8 cellular contexts compared by ENCODE assay signal in genomic region chr19:45591004-45591637, GRCh38. TPM values are rescaled to one million over a fixed set of nuclear protein-coding genes. Genes with fewer than 3 reads are reported as not detected.
A peak's percentile ranks its signal among the peaks of the same experiment; 100 is the strongest.
DNase-seq lines count a peak whose midpoint lies in the region; ATAC-seq, FAIRE-seq and TF ChIP-seq lines count a peak whose summit lies in the region.
"Had no signal": no experiment of that assay in that cellular context is flagged by ENCODE, and none has a peak within 500 bp of the region (broad histone marks: within the 10 kb centered on the region; RNA-seq: fewer than 3 reads in every experiment).

No MANE protein-coding gene starts in this region.

- H3K4me3 ChIP-seq in HepG2 (replicated peaks in 1 of 3; ENCODE audit: insufficient read depth in 1 of 3, low read depth in 2 of 3, low read length in 3 of 3), result no peak overlapping the region; a peak in 1 of 6 replicates
- no peak overlapping the region for H3K4me3 ChIP-seq in aorta (ENCODE audit: low read length in 2 of 2)

- CTCF ChIA-PET in HepG2 (lab: Yijun Ruan, JAX; ENCODE audit: low intra/inter-chr PET ratio, low total read pairs), result interaction anchor here (1.8 to 3.4 kb wide), 3 partner anchors 52 to 102 kb away, joined by 14 to 29 read pairs (median 15); partner anchors contain the start of gene QPCTL

- TF ChIP-seq POLR2A in HepG2 (IDR thresholded peaks at IDR 0.05; ENCODE audit: insufficient read depth in 1 of 2, low read depth in 2 of 2, low read length in 2 of 2), result no peak

- WGBS in HepG2 (ENCODE audit: low lambda C conversion rate), result 56% methylated on average over 27 of the region's 48 CpGs
- WGBS in aorta, 2 donors, result 45 to 46% methylated on average over 44 to 48 of the region's 48 CpGs

- peaks cover 29% of the 10 kb centered on the region for H3K27me3 Mint-ChIP-seq in activated naive CD8-positive, alpha-beta T cell treated with anti-CD3 and anti-CD28 coated beads, Interleukin-2, amount 10 ng/mL, durations not matched to agents 7 days and 5 days

- H3K27ac ChIP-seq in HepG2 (ENCODE audit: extremely low read length, insufficient read depth, low read length) (no peak overlapping the region), aorta (ENCODE audit: low read depth in 1 of 2, low read length in 2 of 2) (no peak overlapping the region)

- H3K9me3 ChIP-seq in HepG2 (ENCODE audit: low read length) (no peaks in the 10 kb centered on the region), aorta (ENCODE audit: control insufficient read depth, low read length) (no peaks in the 10 kb centered on the region)

- POLR2A ChIA-PET in activated naive CD8-positive, alpha-beta T cell treated with anti-CD3 and anti-CD28 coated beads, Interleukin-2, amount 10 ng/mL, durations not matched to agents 7 days and 5 days (lab: Charles Lee), result no interaction called here
- POLR2A ChIA-PET in HepG2 (lab: Yijun Ruan, JAX), result interaction anchor here (0.9 to 1.4 kb wide), 5 partner anchors 10 to 101 kb away, joined by 3 to 19 read pairs (median 3); partner anchors contain the start of genes EML2, QPCTL and SNRPD2

- DNase-seq in NCI-H526 treated with DMSO at 0.1 percent for 48 hours (lab: John Stamatoyannopoulos, UW), result peak; percentile 60
- peak; percentile 53 for DNase-seq in activated naive CD8-positive, alpha-beta T cell treated with anti-CD3 and anti-CD28 coated beads, Interleukin-2, amount 10 ng/mL, durations not matched to agents 7 days and 5 days
- DNase-seq in HepG2 (ENCODE audit: low spot score), result peak; percentile 64
- DNase-seq in aorta, result no peak
- DNase-seq in cerebellar nuclear complex (lab: John Stamatoyannopoulos, UW), result no peak
- no peak for DNase-seq in DMS79 (lab: John Stamatoyannopoulos, UW)

- no peaks in the 10 kb centered on the region for H3K36me3 Mint-ChIP-seq in activated naive CD8-positive, alpha-beta T cell treated with anti-CD3 and anti-CD28 coated beads, Interleukin-2, amount 10 ng/mL, durations not matched to agents 7 days and 5 days

- intact Hi-C loops in HepG2 (cut with micrococcal nuclease; ENCODE audit: unreplicated experiment), result loop anchor here (1.0 kb wide), 1 partner anchor 52 kb away; no protein-coding TSS in a partner anchor
- intact Hi-C loops in aorta (cut with DNase I), result no loop called here

- H3K4me3 Mint-ChIP-seq in activated naive CD8-positive, alpha-beta T cell treated with anti-CD3 and anti-CD28 coated beads, Interleukin-2, amount 10 ng/mL, durations not matched to agents 7 days and 5 days, result no peak overlapping the region

- H3K4me1 ChIP-seq in HepG2 (ENCODE audit: insufficient read depth, low read length) (peaks cover 27% of the 10 kb centered on the region), aorta (ENCODE audit: control insufficient read depth in 1 of 2, insufficient read depth in 2 of 2, low read length in 2 of 2) (no peaks in the 10 kb centered on the region)

- in situ Hi-C loops in HepG2 (cut with HindIII; ENCODE audit: extremely low pct_ligation_motif_present, low pct_unique_long_range_greater_than_20kb), result loop anchor here (5.0 kb wide), 1 partner anchor 51 kb away; no protein-coding TSS in a partner anchor

- H3K27me3 ChIP-seq in HepG2 (ENCODE audit: control insufficient read depth in 1 of 2, insufficient read depth in 2 of 2, low read length in 2 of 2) (peaks cover 0 to 3% of the 10 kb centered on the region in 2 experiments; a peak in 2 of 5 replicates), aorta (ENCODE audit: control insufficient read depth in 1 of 2, insufficient read depth in 2 of 2, low read length in 1 of 2) (no peaks in the 10 kb centered on the region)

- no peaks in the 10 kb centered on the region for H3K79me2 ChIP-seq in HepG2 (ENCODE audit: insufficient read depth, low read length)

- H3K36me3 ChIP-seq in HepG2 (replicated peaks in 1 of 2; ENCODE audit: control insufficient read depth in 1 of 2, insufficient read depth in 2 of 2, low read length in 2 of 2) (no peaks in the 10 kb centered on the region), aorta (ENCODE audit: control insufficient read depth in 1 of 2, insufficient read depth in 2 of 2, low read length in 1 of 2) (no peaks in the 10 kb centered on the region)

- H4K20me1 ChIP-seq in HepG2 (ENCODE audit: insufficient read depth, low read length), result no peaks in the 10 kb centered on the region

- peaks cover 7% of the 10 kb centered on the region for H3K4me1 Mint-ChIP-seq in activated naive CD8-positive, alpha-beta T cell treated with anti-CD3 and anti-CD28 coated beads, Interleukin-2, amount 10 ng/mL, durations not matched to agents 7 days and 5 days

- peak; percentile 60 for ATAC-seq in activated naive CD8-positive, alpha-beta T cell treated with anti-CD3 and anti-CD28 coated beads, Interleukin-2, amount 10 ng/mL, durations not matched to agents 7 days and 5 days (ENCODE audit: low read depth)
- ATAC-seq in HepG2, result peak; percentile 94
- ATAC-seq in aorta (ENCODE audit: low FRiP score), result peak; percentile 27

- peak; percentile 90 for TF ChIP-seq RAD21 in HepG2 (CRISPR knock-in tag; IDR thresholded peaks at IDR 0.05)

- FAIRE-seq in HepG2 (lab: Jason Lieb, UNC), result peak; percentile 62

- no peaks in the 10 kb centered on the region for H3K9me3 Mint-ChIP-seq in activated naive CD8-positive, alpha-beta T cell treated with anti-CD3 and anti-CD28 coated beads, Interleukin-2, amount 10 ng/mL, durations not matched to agents 7 days and 5 days

- no peak overlapping the region for H2AFZ ChIP-seq in HepG2 (ENCODE audit: low read length)

- TF ChIP-seq CTCF in GM12872 (IDR thresholded peaks at IDR 0.05; ENCODE audit: insufficient read depth, low read depth, low read length) (peak; percentile 70), HepG2 (CRISPR knock-in tag; IDR thresholded peaks at IDR 0.05) (peak; percentile 99)

- no peak for TF ChIP-seq EP300 in HepG2 (IDR thresholded peaks at IDR 0.05; ENCODE audit: low read depth in 2 of 2, low read length in 2 of 2)
- no peak for TF ChIP-seq EP300 in HepG2 (CRISPR knock-in tag; IDR thresholded peaks at IDR 0.05; ENCODE audit: borderline replicate concordance)

- no TSS peak for BruUV-seq in HepG2 (replicated peaks; lab: Mats Ljungman, UMichigan)

- no peak overlapping the region for H3K27ac Mint-ChIP-seq in activated naive CD8-positive, alpha-beta T cell treated with anti-CD3 and anti-CD28 coated beads, Interleukin-2, amount 10 ng/mL, durations not matched to agents 7 days and 5 days

- peak overlapping the region; percentile 45; the same call in 1 of the 2 replicates for H3K4me2 ChIP-seq in HepG2 (ENCODE audit: low read depth, low read length)

- no peak overlapping the region for H3K9ac ChIP-seq in HepG2 (ENCODE audit: insufficient read depth, low read depth, low read length)

RNA-seq across cellular contexts. Expression of gene OPA3, which starts 6.5 kb away (rescaled TPM):
- total RNA-seq in activated naive CD8-positive, alpha-beta T cell treated with anti-CD3 and anti-CD28 coated beads, Interleukin-2, amount 10 ng/mL, durations not matched to agents 7 days and 5 days, result 10 to 100 TPM; 10.6 to 11.8 TPM
- 7.8 and 8.3 TPM in 2 replicates for total RNA-seq in HepG2 (2016; rRNA removed; fragmentation: Illumina TruSeq; extraction: Trizol)
- total RNA-seq in HepG2 (2016; cell fraction: cytosol; rRNA removed; fragmentation: Illumina TruSeq; extraction: Trizol; ENCODE audit: low read depth), result 0.81 and 1.1 TPM in 2 replicates
- total RNA-seq in HepG2 (2016; cell fraction: insoluble cytoplasmic fraction; rRNA removed; fragmentation: Illumina TruSeq; extraction: Trizol), result 9.0 and 9.2 TPM in 2 replicates
- total RNA-seq in HepG2 (2016; cell fraction: membrane; rRNA removed; fragmentation: Illumina TruSeq; extraction: Trizol), result 3.3 and 3.4 TPM in 2 replicates
- total RNA-seq in HepG2 (2016; cell fraction: nucleus; rRNA removed; fragmentation: Illumina TruSeq; extraction: Trizol), result 3.2 and 4.2 TPM in 2 replicates
- polyA plus RNA-seq in HepG2 (2011; rRNA removed), result 16.6 and 17.7 TPM in 2 replicates
- polyA plus RNA-seq in HepG2 (2011; cell fraction: cytosol; rRNA removed), result 13.1 and 15.8 TPM in 2 replicates
- polyA plus RNA-seq in HepG2 (2011; cell fraction: nucleus; rRNA removed), result 7.5 and 8.6 TPM in 2 replicates
- 5.2 and 7.4 TPM in 2 replicates for polyA plus RNA-seq in HepG2 (2012)
- 0.77 TPM in 2 replicates for polyA plus RNA-seq in HepG2 (2016; cell fraction: cytosol; fragmentation: Illumina TruSeq; extraction: Trizol; ENCODE audit: low read depth)
- 10.0 and 10.6 TPM in 2 replicates for polyA plus RNA-seq in HepG2 (2016; cell fraction: insoluble cytoplasmic fraction; fragmentation: Illumina TruSeq; extraction: Trizol; ENCODE audit: low read depth)
- 1.6 and 2.3 TPM in 2 replicates for polyA plus RNA-seq in HepG2 (2016; cell fraction: membrane; fragmentation: Illumina TruSeq; extraction: Trizol; ENCODE audit: low read depth)
- polyA plus RNA-seq in HepG2 (2016; cell fraction: nucleus; fragmentation: Illumina TruSeq; extraction: Trizol; ENCODE audit: insufficient read depth, low read depth), result 7.8 and 8.0 TPM in 2 replicates
- 21.3 and 30.2 TPM in 2 replicates for polyA minus RNA-seq in HepG2 (2011; rRNA and poly(A)+ RNA removed; ENCODE audit: low replicate concordance)
- polyA minus RNA-seq in HepG2 (2011; cell fraction: cytosol; rRNA and poly(A)+ RNA removed), result 7.1 and 7.5 TPM in 2 replicates
- 2.6 and 3.0 TPM in 2 replicates for polyA minus RNA-seq in HepG2 (2011; cell fraction: nucleus; rRNA and poly(A)+ RNA removed)
- total RNA-seq in aorta, result 1 to 10 TPM; 8.6 to 8.8 TPM
- polyA plus RNA-seq in aorta, result 1 to 10 TPM; 2.0 to 2.8 TPM

RNA-seq across cellular contexts. Expression of gene GPR4, which starts 10.9 kb away (rescaled TPM):
- total RNA-seq in activated naive CD8-positive, alpha-beta T cell treated with anti-CD3 and anti-CD28 coated beads, Interleukin-2, amount 10 ng/mL, durations not matched to agents 7 days and 5 days, result not detected
- not detected in 2 replicates for total RNA-seq in HepG2 (2016; rRNA removed; fragmentation: Illumina TruSeq; extraction: Trizol)
- total RNA-seq in HepG2 (2016; cell fraction: cytosol; rRNA removed; fragmentation: Illumina TruSeq; extraction: Trizol; ENCODE audit: low read depth), result not detected in 2 replicates
- total RNA-seq in HepG2 (2016; cell fraction: insoluble cytoplasmic fraction; rRNA removed; fragmentation: Illumina TruSeq; extraction: Trizol), result not detected in 2 replicates
- not detected in 2 replicates for total RNA-seq in HepG2 (2016; cell fraction: membrane; rRNA removed; fragmentation: Illumina TruSeq; extraction: Trizol)
- total RNA-seq in HepG2 (2016; cell fraction: nucleus; rRNA removed; fragmentation: Illumina TruSeq; extraction: Trizol), result not detected in 2 replicates
- 0.15 TPM in 1 of 2 replicates, not detected in the other for polyA plus RNA-seq in HepG2 (2011; rRNA removed)
- polyA plus RNA-seq in HepG2 (2011; cell fraction: cytosol; rRNA removed), result not detected in 2 replicates
- polyA plus RNA-seq in HepG2 (2011; cell fraction: nucleus; rRNA removed), result not detected in 2 replicates
- polyA plus RNA-seq in HepG2 (2012), result not detected in 2 replicates
- polyA plus RNA-seq in HepG2 (2016; cell fraction: cytosol; fragmentation: Illumina TruSeq; extraction: Trizol; ENCODE audit: low read depth), result not detected in 2 replicates
- not detected in 2 replicates for polyA plus RNA-seq in HepG2 (2016; cell fraction: insoluble cytoplasmic fraction; fragmentation: Illumina TruSeq; extraction: Trizol; ENCODE audit: low read depth)
- not detected in 2 replicates for polyA plus RNA-seq in HepG2 (2016; cell fraction: membrane; fragmentation: Illumina TruSeq; extraction: Trizol; ENCODE audit: low read depth)
- polyA plus RNA-seq in HepG2 (2016; cell fraction: nucleus; fragmentation: Illumina TruSeq; extraction: Trizol; ENCODE audit: insufficient read depth, low read depth), result not detected in 2 replicates
- 0.12 TPM in 1 of 2 replicates, not detected in the other for polyA minus RNA-seq in HepG2 (2011; rRNA and poly(A)+ RNA removed; ENCODE audit: low replicate concordance)
- not detected in 2 replicates for polyA minus RNA-seq in HepG2 (2011; cell fraction: cytosol; rRNA and poly(A)+ RNA removed)
- polyA minus RNA-seq in HepG2 (2011; cell fraction: nucleus; rRNA and poly(A)+ RNA removed), result not detected in 2 replicates
- total RNA-seq in aorta, result 10 to 100 TPM; 10.6 to 10.9 TPM
- polyA plus RNA-seq in aorta, result 1 to 10 TPM in 1 of 2 donors, under 1 TPM in 1; 0.63 to 1.2 TPM
- total RNA-seq: T-helper 1 cell treated with Interleukin-12 subunit alpha and Interleukin-12 subunit beta and Interleukin-4 antibody, amounts not matched to agents 30 ng/mL and 1 ng/mL, for 36 hours had no signal

RNA-seq across cellular contexts. Expression of gene EML2, which starts 48.1 kb away (rescaled TPM):
- total RNA-seq in activated naive CD8-positive, alpha-beta T cell treated with anti-CD3 and anti-CD28 coated beads, Interleukin-2, amount 10 ng/mL, durations not matched to agents 7 days and 5 days, result 10 to 100 TPM; 93.1 to 94.2 TPM
- total RNA-seq in HepG2 (2016; rRNA removed; fragmentation: Illumina TruSeq; extraction: Trizol), result 7.3 and 7.6 TPM in 2 replicates
- total RNA-seq in HepG2 (2016; cell fraction: cytosol; rRNA removed; fragmentation: Illumina TruSeq; extraction: Trizol; ENCODE audit: low read depth), result 1.6 and 3.5 TPM in 2 replicates
- total RNA-seq in HepG2 (2016; cell fraction: insoluble cytoplasmic fraction; rRNA removed; fragmentation: Illumina TruSeq; extraction: Trizol), result 4.2 and 9.1 TPM in 2 replicates
- total RNA-seq in HepG2 (2016; cell fraction: membrane; rRNA removed; fragmentation: Illumina TruSeq; extraction: Trizol), result 2.2 and 3.2 TPM in 2 replicates
- total RNA-seq in HepG2 (2016; cell fraction: nucleus; rRNA removed; fragmentation: Illumina TruSeq; extraction: Trizol), result 8.8 and 13.4 TPM in 2 replicates
- polyA plus RNA-seq in HepG2 (2011; rRNA removed), result 12.9 and 16.6 TPM in 2 replicates
- polyA plus RNA-seq in HepG2 (2011; cell fraction: cytosol; rRNA removed), result 7.9 and 8.5 TPM in 2 replicates
- 74.5 and 101 TPM in 2 replicates for polyA plus RNA-seq in HepG2 (2011; cell fraction: nucleus; rRNA removed)
- 10.9 and 17.5 TPM in 2 replicates for polyA plus RNA-seq in HepG2 (2012)
- polyA plus RNA-seq in HepG2 (2016; cell fraction: cytosol; fragmentation: Illumina TruSeq; extraction: Trizol; ENCODE audit: low read depth), result 0.88 and 1.0 TPM in 2 replicates
- 3.1 and 4.1 TPM in 2 replicates for polyA plus RNA-seq in HepG2 (2016; cell fraction: insoluble cytoplasmic fraction; fragmentation: Illumina TruSeq; extraction: Trizol; ENCODE audit: low read depth)
- 1.2 and 3.4 TPM in 2 replicates for polyA plus RNA-seq in HepG2 (2016; cell fraction: membrane; fragmentation: Illumina TruSeq; extraction: Trizol; ENCODE audit: low read depth)
- polyA plus RNA-seq in HepG2 (2016; cell fraction: nucleus; fragmentation: Illumina TruSeq; extraction: Trizol; ENCODE audit: insufficient read depth, low read depth), result 25.5 and 27.6 TPM in 2 replicates
- 40.9 and 76.3 TPM in 2 replicates for polyA minus RNA-seq in HepG2 (2011; rRNA and poly(A)+ RNA removed; ENCODE audit: low replicate concordance)
- 13.7 and 15.5 TPM in 2 replicates for polyA minus RNA-seq in HepG2 (2011; cell fraction: cytosol; rRNA and poly(A)+ RNA removed)
- polyA minus RNA-seq in HepG2 (2011; cell fraction: nucleus; rRNA and poly(A)+ RNA removed), result 15.0 and 16.1 TPM in 2 replicates
- total RNA-seq in aorta, result 10 to 100 TPM; 42.4 to 52.9 TPM
- polyA plus RNA-seq in aorta, result 10 to 100 TPM; 21.7 to 48.1 TPM

Comparison
In these comparisons a context has a peak if more than half of its experiments do, and no peak if none do; other contexts are left out.
1. DNase-seq: peak in NCI-H526 treated with DMSO at 0.1 percent for 48 hours (single experiment), activated naive CD8-positive, alpha-beta T cell treated with anti-CD3 and anti-CD28 coated beads, Interleukin-2, amount 10 ng/mL, durations not matched to agents 7 days and 5 days (single experiment) and HepG2 (single experiment); none in aorta (0 of 2), cerebellar nuclear complex (0 of 2) and DMS79 (single experiment).
2. ATAC-seq: peak in every context shown above with its lines; median percentile 94 in HepG2; 60 in activated naive CD8-positive, alpha-beta T cell treated with anti-CD3 and anti-CD28 coated beads, Interleukin-2, amount 10 ng/mL, durations not matched to agents 7 days and 5 days; 27 in aorta.
3. RNA of gene GPR4, which starts 10.9 kb away (total RNA-seq): 10.6 to 10.9 TPM in aorta; not detected in activated naive CD8-positive, alpha-beta T cell treated with anti-CD3 and anti-CD28 coated beads, Interleukin-2, amount 10 ng/mL, durations not matched to agents 7 days and 5 days and not detected in HepG2; every median in the first group is over 10 times any median in the second.